ENCODE assay signal across 15 cellular contexts in the genomic region with DNA sequence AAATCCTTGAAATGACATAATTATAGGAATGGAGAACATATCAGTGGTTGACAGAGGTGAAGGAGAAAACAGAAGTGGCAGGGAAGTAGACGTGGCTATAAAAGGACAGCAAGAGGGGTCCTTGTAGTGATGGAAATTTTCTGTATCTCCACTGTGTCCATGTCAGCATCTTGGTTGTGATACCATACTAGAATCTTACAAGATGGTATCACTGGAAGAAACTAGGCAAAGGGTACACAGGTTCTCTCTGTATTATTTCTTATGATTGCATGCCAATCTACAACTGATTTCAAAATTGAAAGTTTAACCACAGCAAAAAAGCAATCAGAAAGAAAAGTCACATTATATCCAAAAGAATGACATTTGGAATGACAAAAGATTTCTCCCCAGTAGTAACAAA. TPM values are rescaled to one million over a fixed set of nuclear protein-coding genes. Genes with fewer than 3 reads are reported as not detected.
"Had no signal": no experiment of that assay in that cellular context is flagged by ENCODE, and none has a peak within 500 bp of the region (broad histone marks: within the 10 kb centered on the region; RNA-seq: fewer than 3 reads in every experiment).

No MANE protein-coding gene starts in this region.

- H3K4me1 ChIP-seq: foreskin keratinocyte had no signal

- H3K9me3 ChIP-seq: neutrophil, tibial nerve had no signal

- H3K27me3 Mint-ChIP-seq: naive B cell had no signal

- DNase-seq: activated CD8-positive, alpha-beta memory T cell treated with anti-CD3 and anti-CD28 coated beads for 24 hours; anterior cingulate cortex; foreskin keratinocyte; left cardiac atrium; naive B cell; retina; Right ventricle myocardium superior; stimulated activated CD4-positive, alpha-beta T cell treated with anti-CD3 and anti-CD28 coated beads, Interleukin-15, amount 100 ng/mL, for 24 hours; stimulated activated CD4-positive, alpha-beta T cell treated with anti-CD3 and anti-CD28 coated beads, Interleukin-4, amount 100 ng/mL, for 24 hours had no signal

- H3K4me3 Mint-ChIP-seq: naive B cell had no signal

- H3K27me3 ChIP-seq: foreskin keratinocyte, neutrophil, tibial nerve had no signal

- H3K27ac ChIP-seq: foreskin keratinocyte, neutrophil, tibial nerve had no signal

- H3K9me3 Mint-ChIP-seq: naive B cell had no signal

- H3K4me3 ChIP-seq: lung, tibial nerve had no signal

- ATAC-seq: activated CD4-positive, CD25-positive, alpha-beta regulatory T cell treated with anti-CD3 and anti-CD28 coated beads, Interleukin-2, amount 50 U/mL, for 24 hours; foreskin keratinocyte; left cardiac atrium; SK-N-SH treated with all-trans-retinoic acid at 6 μM for 48 hours had no signal

RNA-seq across cellular contexts. Expression of a gene that starts 16.4 kb away (rescaled TPM):
- total RNA-seq: endothelial cell of umbilical vein had no signal
- polyA plus RNA-seq: foreskin keratinocyte had no signal
